Comparison of ENCODE assay signal across 11 cellular contexts in the genomic region with DNA sequence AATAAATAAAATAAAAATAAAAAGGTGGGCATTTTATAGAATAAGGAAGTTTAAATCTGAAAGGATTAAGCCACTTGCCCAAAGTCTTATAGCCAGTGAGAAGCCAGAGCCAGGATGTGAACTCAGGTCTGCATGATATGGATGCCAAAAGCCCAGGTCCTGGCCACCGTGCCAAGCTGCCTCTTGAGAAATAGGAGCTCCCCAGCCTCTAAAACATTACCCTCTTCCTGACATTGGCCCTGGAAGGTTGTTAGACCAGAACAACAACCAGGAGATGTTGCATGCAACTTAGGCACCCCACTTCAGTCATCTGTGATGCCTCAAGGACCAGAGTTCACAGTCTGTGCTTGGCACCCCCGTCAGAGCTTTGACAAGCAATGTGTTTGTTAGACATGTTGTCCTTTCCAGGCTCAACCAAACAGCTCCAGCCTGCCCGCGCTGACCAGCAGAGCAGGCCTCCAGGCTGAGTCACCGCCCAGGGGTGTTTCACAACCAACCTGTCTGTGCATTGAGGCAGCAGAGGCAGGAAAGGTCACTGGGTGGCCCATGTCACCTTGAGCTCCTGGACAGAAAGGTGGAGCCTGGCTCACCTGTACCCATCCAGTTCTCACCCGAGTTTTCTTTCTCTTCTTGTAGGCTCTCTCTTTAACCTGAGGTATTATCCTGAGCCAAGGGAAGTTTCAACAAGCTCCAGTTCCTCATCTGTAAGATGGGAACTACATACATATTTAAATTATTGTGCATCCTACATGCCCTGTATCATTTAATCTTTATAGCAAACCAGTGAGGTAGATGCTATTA. TPM values are rescaled to one million over a fixed set of nuclear protein-coding genes. Genes with fewer than 3 reads are reported as not detected.
A peak's percentile ranks its signal among the peaks of the same experiment; 100 is the strongest.
DNase-seq lines count a peak whose midpoint lies in the region; ATAC-seq and TF ChIP-seq lines count a peak whose summit lies in the region.
"Had no signal": no experiment of that assay in that cellular context is flagged by ENCODE, and none has a peak within 500 bp of the region (broad histone marks: within the 10 kb centered on the region; RNA-seq: fewer than 3 reads in every experiment).

No MANE protein-coding gene starts in this region.

- H3K36me3 ChIP-seq in BE2C: no peaks in the 10 kb centered on the region
- H3K36me3 ChIP-seq: tibial nerve had no signal

- ATAC-seq in Right ventricle myocardium superior (ENCODE audit: poor library complexity): no peak
- no peak for ATAC-seq in left ventricle myocardium superior
- peak; percentile 97 for ATAC-seq in left lobe of liver
- ATAC-seq in GM21737 (IDR thresholded peaks at IDR 0.05; ENCODE audit: unreplicated experiment): no peak
- no peak for ATAC-seq in activated T-helper 17 cell treated with anti-CD3 and anti-CD28 coated beads, Interleukin-2, amount 50 U/mL, for 72 hours (replicated peaks)

- TF ChIP-seq CTCF in MCF 10A (IDR thresholded peaks at IDR 0.05; ENCODE audit: unreplicated experiment) (no peak), BE2C (IDR thresholded peaks at IDR 0.05; ENCODE audit: low read depth, low read length) (no peak)

- peak overlapping the region; percentile 16 for H3K4me3 Mint-ChIP-seq in MCF 10A (ENCODE audit: unreplicated experiment)
- no peak overlapping the region for H3K4me3 Mint-ChIP-seq in activated T-helper 17 cell treated with anti-CD3 and anti-CD28 coated beads, Interleukin-2, amount 50 U/mL, for 72 hours

- intact Hi-C loops in Right ventricle myocardium superior (cut with DNase I) (loop anchor here (10.0 kb wide), 1 partner anchor 49 kb away; no protein-coding TSS in a partner anchor), left ventricle myocardium superior (cut with micrococcal nuclease) (no loop called here), MCF 10A (cut with micrococcal nuclease) (no loop called here)

- peak overlapping the region; percentile 87 for H3K27ac Mint-ChIP-seq in MCF 10A (ENCODE audit: low read depth, unreplicated experiment)
- no peak overlapping the region for H3K27ac Mint-ChIP-seq in activated T-helper 17 cell treated with anti-CD3 and anti-CD28 coated beads, Interleukin-2, amount 50 U/mL, for 72 hours

- H3K27me3 ChIP-seq in BE2C: no peaks in the 10 kb centered on the region
- H3K27me3 ChIP-seq: tibial nerve had no signal

- H3K36me3 Mint-ChIP-seq in MCF 10A (ENCODE audit: insufficient read depth, unreplicated experiment): no peaks in the 10 kb centered on the region
- H3K36me3 Mint-ChIP-seq in activated T-helper 17 cell treated with anti-CD3 and anti-CD28 coated beads, Interleukin-2, amount 50 U/mL, for 72 hours (ENCODE audit: low read depth): no peaks in the 10 kb centered on the region

- no peaks in the 10 kb centered on the region for H3K4me1 ChIP-seq in BE2C
- H3K4me1 ChIP-seq: tibial nerve had no signal

- POLR2A ChIA-PET in MCF 10A (lab: Yijun Ruan, JAX): interaction anchor here (0.6 to 2.1 kb wide), 19 partner anchors 9 to 193 kb away, joined by 3 to 15 read pairs (median 4); a partner anchor contains a TSS

- no peaks in the 10 kb centered on the region for H3K9me3 Mint-ChIP-seq in MCF 10A (ENCODE audit: unreplicated experiment)
- no peaks in the 10 kb centered on the region for H3K9me3 Mint-ChIP-seq in activated T-helper 17 cell treated with anti-CD3 and anti-CD28 coated beads, Interleukin-2, amount 50 U/mL, for 72 hours

- DNase-seq in Right ventricle myocardium superior (peak; percentile 56), left ventricle myocardium superior (no peak), MCF 10A (ENCODE audit: unreplicated experiment) (peak; percentile 87), left lobe of liver (ENCODE audit: low spot score) (peak; percentile 95), BE2C (no peak), NCI-H446 (lab: John Stamatoyannopoulos, UW) (no peak)
- DNase-seq: amniotic stem cell, NCI-H2029 had no signal

- BruUV-seq in MCF 10A (replicated peaks; lab: Mats Ljungman, UMichigan): no TSS peak

- H3K27me3 Mint-ChIP-seq in MCF 10A (ENCODE audit: insufficient read depth, unreplicated experiment): no peaks in the 10 kb centered on the region
- peaks cover 4% of the 10 kb centered on the region for H3K27me3 Mint-ChIP-seq in activated T-helper 17 cell treated with anti-CD3 and anti-CD28 coated beads, Interleukin-2, amount 50 U/mL, for 72 hours

- no peak overlapping the region for H3K4me3 ChIP-seq in BE2C (ENCODE audit: low read depth, low read length)
- H3K4me3 ChIP-seq: tibial nerve had no signal

- CTCF ChIA-PET in MCF 10A (lab: Yijun Ruan, JAX): interaction anchor here (1.0 kb wide), 1 partner anchor 65 kb away, joined by 3 read pairs; no protein-coding TSS in a partner anchor

- H3K4me1 Mint-ChIP-seq in MCF 10A (ENCODE audit: insufficient read depth, unreplicated experiment): peaks cover 9% of the 10 kb centered on the region
- no peaks in the 10 kb centered on the region for H3K4me1 Mint-ChIP-seq in activated T-helper 17 cell treated with anti-CD3 and anti-CD28 coated beads, Interleukin-2, amount 50 U/mL, for 72 hours

- no peaks in the 10 kb centered on the region for H3K9me3 ChIP-seq in BE2C
- H3K9me3 ChIP-seq: tibial nerve had no signal

RNA-seq across cellular contexts. Expression of a gene that starts 14.9 kb away (rescaled TPM):
- total RNA-seq in Right ventricle myocardium superior (9.7 TPM), left ventricle myocardium superior (8.4 TPM), MCF 10A (2022) (19.0 and 22.9 TPM in 2 replicates), left lobe of liver (16.3 TPM)
- 29.9 TPM for polyA plus RNA-seq in BE2C (2012; ENCODE audit: insufficient read depth, insufficient read length, low read depth)
- total RNA-seq in activated T-helper 17 cell treated with anti-CD3 and anti-CD28 coated beads, Interleukin-2, amount 50 U/mL, for 72 hours: 10 to 100 TPM; 19.2 to 20.3 TPM

RNA-seq across cellular contexts. Expression of a gene that starts 54.6 kb away (rescaled TPM):
- total RNA-seq in Right ventricle myocardium superior: 2.6 TPM
- 2.7 TPM for total RNA-seq in left ventricle myocardium superior
- total RNA-seq in MCF 10A (2022): 106 and 118 TPM in 2 replicates
- 15.2 TPM for total RNA-seq in left lobe of liver
- polyA plus RNA-seq in BE2C (2012; ENCODE audit: insufficient read depth, insufficient read length, low read depth): 15.3 TPM
- total RNA-seq in activated T-helper 17 cell treated with anti-CD3 and anti-CD28 coated beads, Interleukin-2, amount 50 U/mL, for 72 hours: 10 to 100 TPM; 11.8 to 14.6 TPM

RNA-seq across cellular contexts. Expression of a gene that starts 55.6 kb away (rescaled TPM):
- total RNA-seq in Right ventricle myocardium superior (14.9 TPM), left ventricle myocardium superior (17.9 TPM), MCF 10A (2022) (50.7 and 56.4 TPM in 2 replicates), left lobe of liver (23.5 TPM)
- polyA plus RNA-seq in BE2C (2012; ENCODE audit: insufficient read depth, insufficient read length, low read depth): 8.8 TPM
- 10 to 100 TPM; 25.6 to 29.3 TPM for total RNA-seq in activated T-helper 17 cell treated with anti-CD3 and anti-CD28 coated beads, Interleukin-2, amount 50 U/mL, for 72 hours

Comparison
In these comparisons a context has a peak if more than half of its experiments do, and no peak if none do; other contexts are left out.
1. DNase-seq: peak in Right ventricle myocardium superior (single experiment), MCF 10A (single experiment) and left lobe of liver (single experiment); none in left ventricle myocardium superior (single experiment), BE2C (single experiment) and NCI-H446 (0 of 2).